16 cellular contexts compared by ENCODE assay signal in genomic region chr4:153556441-153556815, GRCh38.
A peak's percentile ranks its signal among the peaks of the same experiment; 100 is the strongest.
DNase-seq lines count a peak whose midpoint lies in the region; ATAC-seq, FAIRE-seq and TF ChIP-seq lines count a peak whose summit lies in the region.
"Had no signal": no experiment of that assay in that cellular context is flagged by ENCODE, and none has a peak within 500 bp of the region (broad histone marks: within the 10 kb centered on the region; RNA-seq: fewer than 3 reads in every experiment).

No MANE protein-coding gene starts in this region.

- ATAC-seq in A549 = no peak
- no peak for ATAC-seq in CD4-positive, alpha-beta T cell (ENCODE audit: poor library complexity)
- no peak for ATAC-seq in activated naive CD8-positive, alpha-beta T cell treated with anti-CD3 and anti-CD28 coated beads, Interleukin-2, amount 50 U/mL, for 24 hours
- ATAC-seq: activated CD4-positive, CD25-positive, alpha-beta regulatory T cell treated with anti-CD3 and anti-CD28 coated beads, Interleukin-2, amount 50 U/mL, for 24 hours had no signal

- peak overlapping the region; percentile 27 for H3K27ac Mint-ChIP-seq in CD4-positive, alpha-beta T cell
- peak overlapping the region; percentile 47 for H3K27ac Mint-ChIP-seq in activated naive CD8-positive, alpha-beta T cell treated with anti-CD3 and anti-CD28 coated beads, Interleukin-2, amount 50 U/mL, for 24 hours
- no peak overlapping the region for H3K27ac Mint-ChIP-seq in nephron progenitor cell

- no peaks in the 10 kb centered on the region for H3K27me3 ChIP-seq in CD4-positive, alpha-beta T cell (ENCODE audit: control insufficient read depth, insufficient read depth, low read length)
- H3K27me3 ChIP-seq in neutrophil (no peaks in the 10 kb centered on the region), BE2C (no peaks in the 10 kb centered on the region)
- H3K27me3 ChIP-seq: suprapubic skin had no signal

- TF ChIP-seq CTCF in A549 (IDR thresholded peaks at IDR 0.05) (no peak), neutrophil (IDR thresholded peaks at IDR 0.05) (no peak), nephron progenitor cell (IDR thresholded peaks at IDR 0.05) (no peak), BE2C (IDR thresholded peaks at IDR 0.05; ENCODE audit: low read depth, low read length) (no peak)
- TF ChIP-seq CTCF in CD4-positive, alpha-beta T cell (IDR thresholded peaks at IDR 0.05) = no peak

- H3K27ac ChIP-seq in A549 (no peak overlapping the region), neutrophil (peak overlapping the region; percentile 13)
- H3K27ac ChIP-seq in CD4-positive, alpha-beta T cell (ENCODE audit: low read depth, low read length) = no peak overlapping the region
- H3K27ac ChIP-seq: suprapubic skin had no signal

- peaks cover 88% of the 10 kb centered on the region for H3K36me3 Mint-ChIP-seq in CD4-positive, alpha-beta T cell (ENCODE audit: low read depth)
- H3K36me3 Mint-ChIP-seq in activated naive CD8-positive, alpha-beta T cell treated with anti-CD3 and anti-CD28 coated beads, Interleukin-2, amount 50 U/mL, for 24 hours (ENCODE audit: low read depth) = peaks cover 60% of the 10 kb centered on the region
- H3K36me3 Mint-ChIP-seq in nephron progenitor cell (ENCODE audit: low read depth) = peaks cover 52% of the 10 kb centered on the region

- no peak overlapping the region for H3K4me3 Mint-ChIP-seq in CD4-positive, alpha-beta T cell
- no peak overlapping the region for H3K4me3 Mint-ChIP-seq in activated naive CD8-positive, alpha-beta T cell treated with anti-CD3 and anti-CD28 coated beads, Interleukin-2, amount 50 U/mL, for 24 hours
- H3K4me3 Mint-ChIP-seq in nephron progenitor cell = no peak overlapping the region

- TF ChIP-seq EP300 in A549 (IDR thresholded peaks at IDR 0.05) = no peak

- WGBS in A549 (ENCODE audit: missing lambda C conversion rate) = 28% methylated on average over 3 of the region's 3 CpGs

- H3K9me3 ChIP-seq in A549 (no peaks in the 10 kb centered on the region), neutrophil (no peaks in the 10 kb centered on the region), BE2C (no peaks in the 10 kb centered on the region)
- H3K9me3 ChIP-seq in CD4-positive, alpha-beta T cell (ENCODE audit: control insufficient read depth, low read length) = no peaks in the 10 kb centered on the region
- H3K9me3 ChIP-seq: suprapubic skin had no signal

- POLR2A ChIA-PET in A549 (lab: Yijun Ruan, JAX) = no interaction called here
- POLR2A ChIA-PET in CD4-positive, alpha-beta T cell (lab: Charles Lee) = interaction anchor here (1.7 kb wide), 1 partner anchor 91 kb away, joined by 4 read pairs; the partner anchor contains the start of gene TMEM131L

- no peak for TF ChIP-seq RAD21 in A549 (conservative IDR thresholded peaks at IDR 0.05 in 1 of 2, IDR thresholded peaks at IDR 0.05 in 1 of 2)

- H3K4me1 Mint-ChIP-seq in CD4-positive, alpha-beta T cell (ENCODE audit: low read depth) = peaks cover 62% of the 10 kb centered on the region
- H3K4me1 Mint-ChIP-seq in activated naive CD8-positive, alpha-beta T cell treated with anti-CD3 and anti-CD28 coated beads, Interleukin-2, amount 50 U/mL, for 24 hours = peaks cover 50% of the 10 kb centered on the region
- H3K4me1 Mint-ChIP-seq in nephron progenitor cell = peaks cover 11% of the 10 kb centered on the region

- no peak overlapping the region for H3K4me3 ChIP-seq in A549
- H3K4me3 ChIP-seq in neutrophil (ENCODE audit: low read depth in 1 of 2, low read length in 1 of 2) = no peak overlapping the region
- H3K4me3 ChIP-seq in BE2C (ENCODE audit: low read depth, low read length) = no peak overlapping the region
- H3K4me3 ChIP-seq: K562, smooth muscle cell, suprapubic skin had no signal

- H3K36me3 ChIP-seq in neutrophil (peaks cover 34% of the 10 kb centered on the region), BE2C (no peaks in the 10 kb centered on the region)

- TF ChIP-seq POLR2A in A549 (IDR thresholded peaks at IDR 0.05; ENCODE audit: low read length) = no peak

- intact Hi-C loops in CD4-positive, alpha-beta T cell (cut with DNase I, micrococcal nuclease) = no loop called here

- DNase-seq in A549 (ENCODE audit: low read depth in 1 of 2, low spot score in 1 of 2) = no peak
- no peak for DNase-seq in CD4-positive, alpha-beta T cell
- DNase-seq in activated naive CD8-positive, alpha-beta T cell treated with anti-CD3 and anti-CD28 coated beads, Interleukin-2, amount 50 U/mL, for 24 hours = no peak
- DNase-seq in NCI-H2171 treated with DMSO at 0.1 percent for 48 hours (lab: John Stamatoyannopoulos, UW) = no peak
- no peak for DNase-seq in nephron progenitor cell
- no peak for DNase-seq in BE2C
- DNase-seq: activated gamma-delta T cell; hippocampal formation; stimulated activated CD4-positive, alpha-beta T cell treated with anti-CD3 and anti-CD28 coated beads, Interleukin-4, amount 100 ng/mL, for 24 hours had no signal

- CTCF ChIA-PET in A549 (lab: Yijun Ruan, JAX) = no interaction called here
- CTCF ChIA-PET in CD4-positive, alpha-beta T cell (lab: Charles Lee) = interaction anchor here (1.3 kb wide), 1 partner anchor 18 kb away, joined by 3 read pairs; no protein-coding TSS in a partner anchor

- H3K27me3 Mint-ChIP-seq in CD4-positive, alpha-beta T cell = no peaks in the 10 kb centered on the region
- H3K27me3 Mint-ChIP-seq in activated naive CD8-positive, alpha-beta T cell treated with anti-CD3 and anti-CD28 coated beads, Interleukin-2, amount 50 U/mL, for 24 hours = no peaks in the 10 kb centered on the region
- no peaks in the 10 kb centered on the region for H3K27me3 Mint-ChIP-seq in nephron progenitor cell (ENCODE audit: low read depth, poor library complexity)

- H3K4me2 ChIP-seq in A549 = 0 out of 3 replicates have a peak overlapping the region, but pooled peaks have one; percentile 7
- H3K4me2 ChIP-seq: smooth muscle cell had no signal

- no peak for FAIRE-seq in A549 (lab: Jason Lieb, UNC)
- FAIRE-seq: GM12892, kidney had no signal

- peaks cover 2% of the 10 kb centered on the region for H3K9me3 Mint-ChIP-seq in CD4-positive, alpha-beta T cell
- H3K9me3 Mint-ChIP-seq in activated naive CD8-positive, alpha-beta T cell treated with anti-CD3 and anti-CD28 coated beads, Interleukin-2, amount 50 U/mL, for 24 hours = peaks cover 15% of the 10 kb centered on the region
- H3K9me3 Mint-ChIP-seq in nephron progenitor cell = peaks cover 8% of the 10 kb centered on the region

- peaks cover 8% of the 10 kb centered on the region; the same call in 2 of the 3 replicates for H3K4me1 ChIP-seq in A549
- peaks cover 26 to 28% of the 10 kb centered on the region in 2 experiments for H3K4me1 ChIP-seq in neutrophil (ENCODE audit: control insufficient read depth in 1 of 2, insufficient read depth in 1 of 2, low read depth in 1 of 2, low read length in 1 of 2)
- peaks cover 5% of the 10 kb centered on the region for H3K4me1 ChIP-seq in BE2C

TF ChIP-seq in A549, 52 proteins besides CTCF, POLR2A, EP300 and RAD21 (continues in another document):
- TF ChIP-seq USF2 (IDR thresholded peaks at IDR 0.05) (no peak), HOXB5 (CRISPR knock-in tag; IDR thresholded peaks at IDR 0.05) (no peak), PHF8 (IDR thresholded peaks at IDR 0.05; ENCODE audit: borderline replicate concordance, low read depth) (no peak), JUN (IDR thresholded peaks at IDR 0.05) (no peak), KDM5A (IDR thresholded peaks at IDR 0.05) (no peak), EHMT2 (IDR thresholded peaks at IDR 0.05; ENCODE audit: low read depth) (no peak), MAZ (IDR thresholded peaks at IDR 0.05; ENCODE audit: borderline replicate concordance, low read depth, low read length) (no peak), ZFP36 (IDR thresholded peaks at IDR 0.05; ENCODE audit: borderline replicate concordance, partially characterized antibody) (no peak), SREBF2 (IDR thresholded peaks at IDR 0.05) (no peak), HMGXB4 (CRISPR knock-in tag; IDR thresholded peaks at IDR 0.05; ENCODE audit: borderline replicate concordance) (no peak), HOXB13 (CRISPR knock-in tag; IDR thresholded peaks at IDR 0.05; ENCODE audit: low read depth) (no peak), ELK1 (IDR thresholded peaks at IDR 0.05; ENCODE audit: low read depth, low read length) (no peak), E2F6 (IDR thresholded peaks at IDR 0.05; ENCODE audit: borderline replicate concordance, low read depth) (no peak), NR3C1 (IDR thresholded peaks at IDR 0.05) (no peak)
